ENCODE assay signal across 12 cellular contexts in the genomic region with DNA sequence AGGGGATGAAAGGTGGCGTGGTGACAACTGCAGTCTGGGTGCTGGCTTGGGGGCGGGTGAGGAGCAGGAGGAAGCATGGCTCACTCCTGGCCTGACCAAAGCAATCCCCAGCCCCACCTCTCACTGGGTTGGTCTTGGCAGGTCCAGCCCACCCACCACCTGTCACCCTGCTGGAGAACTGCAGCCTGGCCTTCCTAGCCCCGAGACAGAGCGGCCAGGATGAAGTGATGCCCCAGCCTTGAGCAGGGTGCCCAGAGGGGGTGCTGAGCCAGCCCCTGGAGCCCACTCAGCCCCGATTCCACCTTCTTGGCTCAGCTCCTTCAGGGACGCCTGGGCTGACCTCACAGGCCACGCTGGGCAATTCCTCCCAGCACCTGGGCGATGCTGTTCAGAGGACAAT.
A peak's percentile ranks its signal among the peaks of the same experiment; 100 is the strongest.
DNase-seq lines count a peak whose midpoint lies in the region; ATAC-seq and TF ChIP-seq lines count a peak whose summit lies in the region.
"Had no signal": no experiment of that assay in that cellular context is flagged by ENCODE, and none has a peak within 500 bp of the region (broad histone marks: within the 10 kb centered on the region; RNA-seq: fewer than 3 reads in every experiment).

No MANE protein-coding gene starts in this region.

- H3K9me3 ChIP-seq in SJCRH30 (replicated peaks), result no peaks in the 10 kb centered on the region
- no peaks in the 10 kb centered on the region for H3K9me3 ChIP-seq in neutrophil
- no peaks in the 10 kb centered on the region for H3K9me3 ChIP-seq in esophagus muscularis mucosa

- ATAC-seq in HG02571 (IDR thresholded peaks at IDR 0.05; ENCODE audit: unreplicated experiment) (peak; percentile 12), HG03039 (IDR thresholded peaks at IDR 0.05; ENCODE audit: unreplicated experiment) (no peak)

- TF ChIP-seq CTCF in neutrophil (IDR thresholded peaks at IDR 0.05) (no peak), esophagus muscularis mucosa (IDR thresholded peaks at IDR 0.05) (no peak)

- no peaks in the 10 kb centered on the region for H3K36me3 ChIP-seq in SJCRH30
- H3K36me3 ChIP-seq in neutrophil, result peaks cover 73% of the 10 kb centered on the region
- H3K36me3 ChIP-seq in esophagus muscularis mucosa, result peaks cover 0 to 4% (median 0%) of the 10 kb centered on the region in 4 donors

- intact Hi-C loops in esophagus muscularis mucosa (cut with DNase I), result loop anchor here (5.0 kb wide), 1 partner anchor 51 kb away; no protein-coding TSS in a partner anchor

- H3K27me3 ChIP-seq in SJCRH30 (no peaks in the 10 kb centered on the region), neutrophil (no peaks in the 10 kb centered on the region), esophagus muscularis mucosa (no peaks in the 10 kb centered on the region)

- peaks cover 17% of the 10 kb centered on the region for H3K4me1 ChIP-seq in SJCRH30
- peaks cover 12 to 40% of the 10 kb centered on the region in 2 experiments for H3K4me1 ChIP-seq in neutrophil (ENCODE audit: control insufficient read depth in 1 of 2, insufficient read depth in 1 of 2, low read depth in 1 of 2, low read length in 1 of 2)
- peaks cover 7 to 14% (median 12%) of the 10 kb centered on the region in 4 donors for H3K4me1 ChIP-seq in esophagus muscularis mucosa

- H3K4me3 ChIP-seq in SJCRH30, result no peak overlapping the region
- no peak overlapping the region for H3K4me3 ChIP-seq in neutrophil (ENCODE audit: low read depth in 1 of 2, low read length in 1 of 2)
- no peak overlapping the region for H3K4me3 ChIP-seq in esophagus muscularis mucosa

- peak; percentile 27 for DNase-seq in DMS 273 (lab: John Stamatoyannopoulos, UW; ENCODE audit: unreplicated experiment)
- no peak for DNase-seq in DMS 273 treated with DMSO at 0.1 percent for 48 hours (lab: John Stamatoyannopoulos, UW)
- peak; percentile 44 to 50 for DNase-seq in SJCRH30
- DNase-seq in HuH-7 (ENCODE audit: low spot score), result no peak
- no peak for DNase-seq in esophagus muscularis mucosa (ENCODE audit: extremely low spot score)
- DNase-seq: CD4-positive, alpha-beta memory T cell; NCI-H1417 treated with DMSO at 0.1 percent for 48 hours; SHP77 had no signal

- no peak for TF ChIP-seq EP300 in esophagus muscularis mucosa (IDR thresholded peaks at IDR 0.05)

- TF ChIP-seq POLR2A in esophagus muscularis mucosa (IDR thresholded peaks at IDR 0.05; ENCODE audit: low read depth), result no peak

- no peak overlapping the region for H3K27ac ChIP-seq in SJCRH30
- peak overlapping the region; percentile 9 for H3K27ac ChIP-seq in neutrophil
- H3K27ac ChIP-seq in esophagus muscularis mucosa (replicated peaks in 1 of 4), result no peak overlapping the region
- H3K27ac ChIP-seq: 22Rv1 had no signal

- 84% methylated on average over 8 of the region's 8 CpGs for WGBS in esophagus muscularis mucosa

Comparison
In these comparisons a context has a peak if more than half of its experiments do, and no peak if none do; other contexts are left out.
1. DNase-seq: peak in DMS 273 (single experiment) and SJCRH30 (2 of 2); none in DMS 273 treated with DMSO at 0.1 percent for 48 hours (single experiment), HuH-7 (single experiment) and esophagus muscularis mucosa (single experiment).